Comparison of ENCODE assay signal across 1 cellular context in genomic region chr6:126103993-126104392, GRCh38.
A peak's percentile ranks its signal among the peaks of the same experiment; 100 is the strongest.
TF ChIP-seq lines count a peak whose summit lies in the region.

No MANE protein-coding gene starts in this region.

TF ChIP-seq in K562, 482 proteins besides CTCF, POLR2A, EP300 and RAD21 (continued from another document and continues in another):
- TF ChIP-seq, protein P1, sequence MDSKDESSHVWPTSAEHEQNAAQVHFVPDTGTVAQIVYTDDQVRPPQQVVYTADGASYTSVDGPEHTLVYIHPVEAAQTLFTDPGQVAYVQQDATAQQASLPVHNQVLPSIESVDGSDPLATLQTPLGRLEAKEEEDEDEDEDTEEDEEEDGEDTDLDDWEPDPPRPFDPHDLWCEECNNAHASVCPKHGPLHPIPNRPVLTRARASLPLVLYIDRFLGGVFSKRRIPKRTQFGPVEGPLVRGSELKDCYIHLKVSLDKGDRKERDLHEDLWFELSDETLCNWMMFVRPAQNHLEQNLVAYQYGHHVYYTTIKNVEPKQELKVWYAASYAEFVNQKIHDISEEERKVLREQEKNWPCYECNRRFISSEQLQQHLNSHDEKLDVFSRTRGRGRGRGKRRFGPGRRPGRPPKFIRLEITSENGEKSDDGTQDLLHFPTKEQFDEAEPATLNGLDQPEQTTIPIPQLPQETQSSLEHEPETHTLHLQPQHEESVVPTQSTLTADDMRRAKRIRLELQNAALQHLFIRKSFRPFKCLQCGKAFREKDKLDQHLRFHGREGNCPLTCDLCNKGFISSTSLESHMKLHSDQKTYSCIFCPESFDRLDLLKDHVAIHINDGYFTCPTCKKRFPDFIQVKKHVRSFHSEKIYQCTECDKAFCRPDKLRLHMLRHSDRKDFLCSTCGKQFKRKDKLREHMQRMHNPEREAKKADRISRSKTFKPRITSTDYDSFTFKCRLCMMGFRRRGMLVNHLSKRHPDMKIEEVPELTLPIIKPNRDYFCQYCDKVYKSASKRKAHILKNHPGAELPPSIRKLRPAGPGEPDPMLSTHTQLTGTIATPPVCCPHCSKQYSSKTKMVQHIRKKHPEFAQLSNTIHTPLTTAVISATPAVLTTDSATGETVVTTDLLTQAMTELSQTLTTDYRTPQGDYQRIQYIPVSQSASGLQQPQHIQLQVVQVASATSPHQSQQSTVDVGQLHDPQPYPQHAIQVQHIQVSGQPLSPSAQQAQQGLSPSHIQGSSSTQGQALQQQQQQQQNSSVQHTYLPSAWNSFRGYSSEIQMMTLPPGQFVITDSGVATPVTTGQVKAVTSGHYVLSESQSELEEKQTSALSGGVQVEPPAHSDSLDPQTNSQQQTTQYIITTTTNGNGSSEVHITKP (IDR thresholded peaks at IDR 0.05; ENCODE audit: partially characterized antibody): no peak
- TF ChIP-seq HES1 (IDR thresholded peaks at IDR 0.05; ENCODE audit: low read depth) (no peak), RNF219 (CRISPR knock-in tag; IDR thresholded peaks at IDR 0.05) (no peak), ZNF668 (CRISPR knock-in tag; IDR thresholded peaks at IDR 0.05) (no peak), EZH2 (IDR thresholded peaks at IDR 0.05; ENCODE audit: borderline replicate concordance, low read depth, low read length) (no peak), ZNF133 (CRISPR knock-in tag; IDR thresholded peaks at IDR 0.05) (no peak), MTA3 (IDR thresholded peaks at IDR 0.05; ENCODE audit: borderline replicate concordance) (no peak), KDM5B (IDR thresholded peaks at IDR 0.05; ENCODE audit: insufficient replicate concordance, low read depth, low read length) (no peak), GABPB2 (CRISPR knock-in tag; conservative IDR thresholded peaks at IDR 0.05) (no peak), U2AF1 (optimal IDR thresholded peaks at IDR 0.05; ENCODE audit: low read depth, low read length) (no peak), CCNT2 (IDR thresholded peaks at IDR 0.05; ENCODE audit: borderline replicate concordance, extremely low read depth, insufficient read length, low read depth, low read length) (peak; percentile 41), DEAF1 (CRISPR knock-in tag; IDR thresholded peaks at IDR 0.05) (no peak), ZNF586 (CRISPR knock-in tag; conservative IDR thresholded peaks at IDR 0.05) (no peak), CBX8 (IDR thresholded peaks at IDR 0.05; ENCODE audit: borderline replicate concordance, extremely low read depth, low read depth, low read length, poor library complexity, severe bottlenecking) (no peak), ATF1 (CRISPR knock-in tag; IDR thresholded peaks at IDR 0.05) (no peak), ATF1 (tag; IDR thresholded peaks at IDR 0.05) (no peak), SREBF1 (IDR thresholded peaks at IDR 0.05; ENCODE audit: borderline replicate concordance, low read depth, low read length) (no peak), CREBBP (IDR thresholded peaks at IDR 0.05; ENCODE audit: low read depth, low read length) (no peak), CXXC5 (CRISPR knock-in tag; IDR thresholded peaks at IDR 0.05) (no peak), RCOR1 (IDR thresholded peaks at IDR 0.05; ENCODE audit: borderline replicate concordance in 1 of 2, low read depth in 2 of 2, low read length in 2 of 2) (peak in 1 of 2 experiments; percentile 82; a peak in 2 of 4 replicates), PHTF2 (CRISPR knock-in tag; IDR thresholded peaks at IDR 0.05) (no peak), STAT5A (IDR thresholded peaks at IDR 0.05; ENCODE audit: borderline replicate concordance, low read length) (peak; percentile 29; the same call in 1 of the 2 replicates), ARID2 (IDR thresholded peaks at IDR 0.05) (no peak), E2F4 (CRISPR knock-in tag; IDR thresholded peaks at IDR 0.05; ENCODE audit: low read depth) (no peak), ZNF316 (IDR thresholded peaks at IDR 0.05) (no peak), DPF2 (IDR thresholded peaks at IDR 0.05) (peak; percentile 53; the same call in 1 of the 2 replicates), PHB (CRISPR knock-in tag; IDR thresholded peaks at IDR 0.05) (no peak), TRIM24 (IDR thresholded peaks at IDR 0.05) (peak in 1 of 2 experiments; percentile 33; a peak in 1 of 4 replicates), ZNF324 (CRISPR knock-in tag; IDR thresholded peaks at IDR 0.05) (no peak), GABPA (tag; conservative IDR thresholded peaks at IDR 0.05; ENCODE audit: low read depth) (no peak), TEAD1 (CRISPR knock-in tag; IDR thresholded peaks at IDR 0.05) (no peak), GATA2 (CRISPR knock-in tag; IDR thresholded peaks at IDR 0.05) (no peak), CREB1 (IDR thresholded peaks at IDR 0.05) (no peak), CREB1 (CRISPR knock-in tag; IDR thresholded peaks at IDR 0.05) (no peak), GTF2E2 (tag; IDR thresholded peaks at IDR 0.05) (no peak), BDP1 (IDR thresholded peaks at IDR 0.05; ENCODE audit: insufficient read depth, insufficient read length) (no peak), RBBP5 (IDR thresholded peaks at IDR 0.05; ENCODE audit: borderline replicate concordance, insufficient read depth, low read length, poor library complexity, severe bottlenecking) (no peak), ADNP (tag; IDR thresholded peaks at IDR 0.05) (0 out of 2 replicates have a peak, but pooled peaks have one; percentile 18)
- TF ChIP-seq, protein P2, sequence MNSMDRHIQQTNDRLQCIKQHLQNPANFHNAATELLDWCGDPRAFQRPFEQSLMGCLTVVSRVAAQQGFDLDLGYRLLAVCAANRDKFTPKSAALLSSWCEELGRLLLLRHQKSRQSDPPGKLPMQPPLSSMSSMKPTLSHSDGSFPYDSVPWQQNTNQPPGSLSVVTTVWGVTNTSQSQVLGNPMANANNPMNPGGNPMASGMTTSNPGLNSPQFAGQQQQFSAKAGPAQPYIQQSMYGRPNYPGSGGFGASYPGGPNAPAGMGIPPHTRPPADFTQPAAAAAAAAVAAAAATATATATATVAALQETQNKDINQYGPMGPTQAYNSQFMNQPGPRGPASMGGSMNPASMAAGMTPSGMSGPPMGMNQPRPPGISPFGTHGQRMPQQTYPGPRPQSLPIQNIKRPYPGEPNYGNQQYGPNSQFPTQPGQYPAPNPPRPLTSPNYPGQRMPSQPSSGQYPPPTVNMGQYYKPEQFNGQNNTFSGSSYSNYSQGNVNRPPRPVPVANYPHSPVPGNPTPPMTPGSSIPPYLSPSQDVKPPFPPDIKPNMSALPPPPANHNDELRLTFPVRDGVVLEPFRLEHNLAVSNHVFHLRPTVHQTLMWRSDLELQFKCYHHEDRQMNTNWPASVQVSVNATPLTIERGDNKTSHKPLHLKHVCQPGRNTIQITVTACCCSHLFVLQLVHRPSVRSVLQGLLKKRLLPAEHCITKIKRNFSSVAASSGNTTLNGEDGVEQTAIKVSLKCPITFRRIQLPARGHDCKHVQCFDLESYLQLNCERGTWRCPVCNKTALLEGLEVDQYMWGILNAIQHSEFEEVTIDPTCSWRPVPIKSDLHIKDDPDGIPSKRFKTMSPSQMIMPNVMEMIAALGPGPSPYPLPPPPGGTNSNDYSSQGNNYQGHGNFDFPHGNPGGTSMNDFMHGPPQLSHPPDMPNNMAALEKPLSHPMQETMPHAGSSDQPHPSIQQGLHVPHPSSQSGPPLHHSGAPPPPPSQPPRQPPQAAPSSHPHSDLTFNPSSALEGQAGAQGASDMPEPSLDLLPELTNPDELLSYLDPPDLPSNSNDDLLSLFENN (IDR thresholded peaks at IDR 0.05; ENCODE audit: low read depth in 2 of 2, low read length in 2 of 2): no peak
- TF ChIP-seq, protein P3, sequence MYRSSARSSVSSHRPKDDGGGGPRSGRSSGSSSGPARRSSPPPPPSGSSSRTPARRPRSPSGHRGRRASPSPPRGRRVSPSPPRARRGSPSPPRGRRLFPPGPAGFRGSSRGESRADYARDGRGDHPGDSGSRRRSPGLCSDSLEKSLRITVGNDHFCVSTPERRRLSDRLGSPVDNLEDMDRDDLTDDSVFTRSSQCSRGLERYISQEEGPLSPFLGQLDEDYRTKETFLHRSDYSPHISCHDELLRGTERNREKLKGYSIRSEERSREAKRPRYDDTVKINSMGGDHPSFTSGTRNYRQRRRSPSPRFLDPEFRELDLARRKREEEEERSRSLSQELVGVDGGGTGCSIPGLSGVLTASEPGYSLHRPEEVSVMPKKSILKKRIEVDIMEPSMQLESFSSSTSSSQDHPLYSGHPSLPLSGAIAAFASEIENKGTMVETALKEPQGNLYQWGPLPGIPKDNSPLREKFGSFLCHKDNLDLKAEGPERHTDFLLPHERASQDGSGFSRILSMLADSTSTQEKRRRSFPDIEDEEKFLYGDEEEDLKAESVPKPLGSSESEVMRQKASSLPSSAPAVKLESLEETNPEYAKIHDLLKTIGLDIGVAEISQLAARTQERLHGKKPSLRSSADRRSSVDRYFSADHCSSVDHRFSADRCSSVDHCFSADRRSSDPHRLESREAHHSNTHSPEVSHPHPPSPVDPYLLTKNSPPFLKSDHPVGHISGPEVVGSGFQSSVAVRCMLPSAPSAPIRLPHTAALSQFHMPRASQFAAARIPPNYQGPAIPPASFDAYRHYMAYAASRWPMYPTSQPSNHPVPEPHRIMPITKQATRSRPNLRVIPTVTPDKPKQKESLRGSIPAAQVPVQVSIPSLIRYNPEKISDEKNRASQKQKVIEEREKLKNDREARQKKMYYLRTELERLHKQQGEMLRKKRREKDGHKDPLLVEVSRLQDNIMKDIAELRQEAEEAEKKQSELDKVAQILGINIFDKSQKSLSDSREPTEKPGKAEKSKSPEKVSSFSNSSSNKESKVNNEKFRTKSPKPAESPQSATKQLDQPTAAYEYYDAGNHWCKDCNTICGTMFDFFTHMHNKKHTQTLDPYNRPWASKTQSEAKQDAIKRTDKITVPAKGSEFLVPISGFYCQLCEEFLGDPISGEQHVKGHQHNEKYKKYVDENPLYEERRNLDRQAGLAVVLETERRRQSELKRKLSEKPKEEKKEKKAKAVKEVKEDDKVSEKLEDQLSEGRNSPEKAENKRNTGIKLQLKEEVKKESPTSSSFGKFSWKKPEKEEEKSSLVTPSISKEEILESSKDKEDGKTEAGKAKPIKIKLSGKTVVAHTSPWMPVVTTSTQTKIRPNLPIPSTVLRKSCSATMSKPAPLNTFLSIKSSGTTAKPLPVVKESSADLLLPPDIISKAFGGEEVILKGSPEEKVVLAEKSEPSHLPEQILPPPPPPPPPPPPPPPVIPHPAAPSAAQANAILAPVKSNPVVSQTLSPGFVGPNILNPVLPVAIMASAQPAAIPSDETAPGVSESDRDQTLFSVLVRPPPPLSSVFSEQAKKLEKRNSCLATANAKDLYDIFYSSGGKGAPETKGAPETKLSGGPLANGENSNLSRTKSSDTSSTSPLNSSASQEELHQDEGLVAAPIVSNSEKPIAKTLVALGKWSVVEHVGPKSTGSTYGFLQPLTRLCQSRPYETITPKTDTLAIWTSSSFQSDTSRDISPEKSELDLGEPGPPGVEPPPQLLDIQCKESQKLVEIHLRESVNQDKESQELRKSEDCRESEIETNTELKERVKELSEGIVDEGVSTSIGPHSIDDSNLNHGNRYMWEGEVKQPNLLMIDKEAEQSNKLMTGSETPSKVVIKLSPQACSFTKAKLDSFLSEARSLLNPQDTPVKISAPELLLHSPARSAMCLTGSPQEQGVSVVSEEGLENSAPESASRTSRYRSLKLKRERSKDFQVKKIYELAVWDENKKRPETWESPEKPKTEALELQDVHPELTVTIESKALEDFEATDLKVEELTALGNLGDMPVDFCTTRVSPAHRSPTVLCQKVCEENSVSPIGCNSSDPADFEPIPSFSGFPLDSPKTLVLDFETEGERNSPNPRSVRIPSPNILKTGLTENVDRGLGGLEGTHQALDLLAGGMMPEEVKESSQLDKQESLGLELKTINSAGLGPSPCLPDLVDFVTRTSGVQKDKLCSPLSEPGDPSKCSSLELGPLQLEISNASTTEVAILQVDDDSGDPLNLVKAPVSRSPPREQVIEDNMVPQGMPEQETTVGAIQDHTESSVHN (IDR thresholded peaks at IDR 0.05; ENCODE audit: borderline replicate concordance in 1 of 2, low read depth in 1 of 2): no peak
